ENCODE assay signal across 8 cellular contexts in the genomic region with DNA sequence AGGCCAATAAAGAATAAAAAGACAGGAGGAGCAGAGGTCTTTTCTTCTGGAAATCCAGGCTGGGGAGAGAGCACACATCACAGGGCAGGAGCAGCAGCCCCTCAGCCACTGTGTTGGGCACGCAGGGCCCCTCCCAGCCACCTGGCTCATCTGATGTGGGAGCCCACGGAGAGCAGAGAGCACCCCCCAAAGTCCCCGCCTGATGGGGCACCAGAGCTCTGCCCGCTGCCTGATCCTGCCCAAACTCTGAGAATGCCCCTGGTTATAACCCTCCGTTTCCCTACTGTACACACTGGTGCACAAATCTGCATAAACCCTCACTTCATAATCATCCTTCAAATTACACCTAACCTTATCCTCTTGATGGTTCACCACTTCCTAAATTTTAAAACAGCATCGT.
DNase-seq lines count a peak whose midpoint lies in the region; ATAC-seq and TF ChIP-seq lines count a peak whose summit lies in the region.

No MANE protein-coding gene starts in this region.

- H4K20me1 ChIP-seq in Loucy (ENCODE audit: insufficient read depth, low read length, poor library complexity, severe bottlenecking), result no peaks in the 10 kb centered on the region

- peak; percentile 4 for ATAC-seq in GM21717 (IDR thresholded peaks at IDR 0.05; ENCODE audit: unreplicated experiment)
- ATAC-seq in stimulated activated memory B cell treated with anti-CD40 and anti-IgM and Interleukin-4, amounts not matched to agents 10 μg/mL and 1 μg/mL and 100 μg/mL, for 72 hours, result peak; percentile 49

- H3K27ac Mint-ChIP-seq in stimulated activated memory B cell treated with anti-CD40 and anti-IgM and Interleukin-4, amounts not matched to agents 10 μg/mL and 1 μg/mL and 100 μg/mL, for 72 hours, result peak overlapping the region; percentile 70

- H3K9me2 ChIP-seq in Loucy (replicated peaks; ENCODE audit: low read depth, low read length), result no peaks in the 10 kb centered on the region

- H3K27me3 Mint-ChIP-seq in stimulated activated memory B cell treated with anti-CD40 and anti-IgM and Interleukin-4, amounts not matched to agents 10 μg/mL and 1 μg/mL and 100 μg/mL, for 72 hours, result peaks cover 22% of the 10 kb centered on the region

- H3K4me1 Mint-ChIP-seq in stimulated activated memory B cell treated with anti-CD40 and anti-IgM and Interleukin-4, amounts not matched to agents 10 μg/mL and 1 μg/mL and 100 μg/mL, for 72 hours, result peaks cover 88% of the 10 kb centered on the region

- no peak for TF ChIP-seq CTCF in Loucy (conservative IDR thresholded peaks at IDR 0.05; ENCODE audit: low read length)
- no peak for TF ChIP-seq CTCF in esophagus squamous epithelium (IDR thresholded peaks at IDR 0.05)

- intact Hi-C loops in esophagus squamous epithelium (cut with DNase I), result no loop called here

- H3K4me2 ChIP-seq in Loucy (ENCODE audit: low read depth, low read length, poor library complexity, severe bottlenecking), result peak overlapping the region; percentile 43

- DNase-seq in esophagus squamous epithelium (lab: John Stamatoyannopoulos, UW), result no peak
- no peak for DNase-seq in substantia nigra (lab: John Stamatoyannopoulos, UW)
- no peak for DNase-seq in glomerular visceral epithelial cell (ENCODE audit: extremely low spot score)
- no peak for DNase-seq in NCI-H1930 (lab: John Stamatoyannopoulos, UW)
- DNase-seq in erythroblast (lab: John Stamatoyannopoulos, UW), result no peak

- H3K4me3 ChIP-seq in Loucy (ENCODE audit: low read length, poor library complexity, severe bottlenecking) (peak overlapping the region; percentile 4), esophagus squamous epithelium (no peak overlapping the region)

- H3K4me3 Mint-ChIP-seq in stimulated activated memory B cell treated with anti-CD40 and anti-IgM and Interleukin-4, amounts not matched to agents 10 μg/mL and 1 μg/mL and 100 μg/mL, for 72 hours, result peak overlapping the region; percentile 1

- H3K4me1 ChIP-seq in Loucy (ENCODE audit: insufficient read depth, low read length, poor library complexity, severe bottlenecking) (peaks cover 34% of the 10 kb centered on the region), esophagus squamous epithelium (peaks cover 27 to 100% (median 78%) of the 10 kb centered on the region in 3 donors)

- no peaks in the 10 kb centered on the region for H3K9me3 Mint-ChIP-seq in stimulated activated memory B cell treated with anti-CD40 and anti-IgM and Interleukin-4, amounts not matched to agents 10 μg/mL and 1 μg/mL and 100 μg/mL, for 72 hours

- WGBS in esophagus squamous epithelium, 2 donors, result 48 to 57% methylated on average over 6 of the region's 6 CpGs

- H3K36me3 Mint-ChIP-seq in stimulated activated memory B cell treated with anti-CD40 and anti-IgM and Interleukin-4, amounts not matched to agents 10 μg/mL and 1 μg/mL and 100 μg/mL, for 72 hours, result no peaks in the 10 kb centered on the region

- peaks cover 54% of the 10 kb centered on the region; the same call in 1 of the 2 replicates for H3K79me2 ChIP-seq in Loucy (ENCODE audit: insufficient read depth, low read length)

- H3K27me3 ChIP-seq in Loucy (ENCODE audit: insufficient read depth, low read length, poor library complexity, severe bottlenecking) (no peaks in the 10 kb centered on the region), esophagus squamous epithelium (no peaks in the 10 kb centered on the region)

- peak overlapping the region; percentile 47 for H3K9ac ChIP-seq in Loucy (ENCODE audit: low read depth, low read length, poor library complexity, severe bottlenecking)

- no peaks in the 10 kb centered on the region for H3K9me3 ChIP-seq in Loucy (ENCODE audit: insufficient read depth, low read depth, low read length)
- no peaks in the 10 kb centered on the region for H3K9me3 ChIP-seq in esophagus squamous epithelium

- no peak for TF ChIP-seq POLR2A in esophagus squamous epithelium (IDR thresholded peaks at IDR 0.05)
- TF ChIP-seq POLR2A in erythroblast (IDR thresholded peaks at IDR 0.05; ENCODE audit: low read length), result no peak

- peak overlapping the region; percentile 70 to 90 (median 84) for H3K27ac ChIP-seq in esophagus squamous epithelium
- H3K27ac ChIP-seq in substantia nigra (ENCODE audit: low read depth, low read length, poor library complexity, severe bottlenecking), result no peak overlapping the region

- H2AFZ ChIP-seq in Loucy (ENCODE audit: low read length), result no peak overlapping the region

- H3K36me3 ChIP-seq in Loucy (ENCODE audit: insufficient read depth, low read length), result no peaks in the 10 kb centered on the region
- H3K36me3 ChIP-seq in esophagus squamous epithelium, result no peaks in the 10 kb centered on the region

- H3F3A ChIP-seq in Loucy (ENCODE audit: low read depth), result no peaks in the 10 kb centered on the region
